Comparison of ENCODE assay signal across 8 cellular contexts in genomic region chr2:20050104-20050711, GRCh38. TPM values are rescaled to one million over a fixed set of nuclear protein-coding genes. Genes with fewer than 3 reads are reported as not detected.
A peak's percentile ranks its signal among the peaks of the same experiment; 100 is the strongest.
DNase-seq lines count a peak whose midpoint lies in the region; ATAC-seq and TF ChIP-seq lines count a peak whose summit lies in the region.

No MANE protein-coding gene starts in this region.

- H3K9me3 ChIP-seq in DND-41 (ENCODE audit: insufficient read depth, low read length, severe bottlenecking) (no peaks in the 10 kb centered on the region), T-helper 17 cell (ENCODE audit: control insufficient read depth, low read length, poor library complexity, severe bottlenecking) (no peaks in the 10 kb centered on the region), endodermal cell (ENCODE audit: control insufficient read depth, low read length) (no peaks in the 10 kb centered on the region), neuronal stem cell (replicated peaks in 1 of 2; ENCODE audit: control insufficient read depth in 2 of 2, insufficient read depth in 1 of 2, low read depth in 1 of 2, low read length in 2 of 2) (no peaks in the 10 kb centered on the region)

- no peak overlapping the region for H3K27ac Mint-ChIP-seq in T-helper 17 cell
- no peak overlapping the region for H3K27ac Mint-ChIP-seq in endodermal cell

- no peak overlapping the region for H3K23ac ChIP-seq in neuronal stem cell (ENCODE audit: low read depth, low read length, poor library complexity)

- H3K27me3 ChIP-seq in DND-41 (ENCODE audit: insufficient read depth, low read length, poor library complexity) (peaks cover 3% of the 10 kb centered on the region), endodermal cell (ENCODE audit: control insufficient read depth, insufficient read depth, low read length, poor library complexity, severe bottlenecking) (no peaks in the 10 kb centered on the region), neuronal stem cell (ENCODE audit: control insufficient read depth in 3 of 3, insufficient read depth in 3 of 3, low read depth in 1 of 3, low read length in 3 of 3) (no peaks in the 10 kb centered on the region)

- H3K9ac ChIP-seq in DND-41 (ENCODE audit: low read depth, low read length) (peak overlapping the region; percentile 68), endodermal cell (ENCODE audit: extremely low read depth, low read length, poor library complexity, severe bottlenecking) (peak overlapping the region; percentile 89), neuronal stem cell (ENCODE audit: low read depth, low read length, poor library complexity) (peak overlapping the region; percentile 5)

- H3K27ac ChIP-seq in DND-41 (ENCODE audit: low read length) (peak overlapping the region; percentile 87), endodermal cell (ENCODE audit: low read depth, low read length) (peak overlapping the region; percentile 81), neuronal stem cell (replicated peaks; ENCODE audit: low read length) (no peak overlapping the region)

- H2BK5ac ChIP-seq in neuronal stem cell (ENCODE audit: low read length), result no peak overlapping the region

- peak overlapping the region; percentile 71 for H3K4me2 ChIP-seq in DND-41 (ENCODE audit: insufficient read depth, low read length)
- peak overlapping the region; percentile 48 for H3K4me2 ChIP-seq in neuronal stem cell (ENCODE audit: insufficient read depth, low read length, poor library complexity, severe bottlenecking)

- H2AK5ac ChIP-seq in neuronal stem cell (ENCODE audit: low read depth, low read length), result no peak overlapping the region

- TF ChIP-seq CTCF in DND-41 (IDR thresholded peaks at IDR 0.05; ENCODE audit: borderline replicate concordance, extremely low read depth, low read length, poor library complexity, severe bottlenecking) (no peak), NB4 (IDR thresholded peaks at IDR 0.05; ENCODE audit: low read depth, low read length) (no peak), endodermal cell (conservative IDR thresholded peaks at IDR 0.05) (no peak)

- H3K27me3 Mint-ChIP-seq in T-helper 17 cell (peaks cover 10% of the 10 kb centered on the region), endodermal cell (ENCODE audit: insufficient read depth) (peaks cover 2% of the 10 kb centered on the region)

- H4K91ac ChIP-seq in neuronal stem cell (ENCODE audit: low read depth, low read length, poor library complexity), result no peak overlapping the region

- H3K4me1 ChIP-seq in DND-41 (ENCODE audit: insufficient read depth, low read length) (peaks cover 38% of the 10 kb centered on the region), endodermal cell (ENCODE audit: control insufficient read depth, insufficient read depth, low read length) (no peaks in the 10 kb centered on the region), neuronal stem cell (ENCODE audit: control insufficient read depth in 2 of 2, insufficient read depth in 1 of 2, low read depth in 1 of 2, low read length in 2 of 2) (peaks cover 4 to 11% of the 10 kb centered on the region in 2 donors)

- H2BK120ac ChIP-seq in neuronal stem cell (ENCODE audit: low read depth, low read length), result no peak overlapping the region

- 0 to 2% methylated on average over 3 to 11 of the region's 11 CpGs for WGBS in endodermal cell (ENCODE audit: insufficient coverage in 1 of 2, insufficient read length in 1 of 2), 2 experiments
- no CpG with 5 or more reads among the region's 11 CpGs for WGBS in neuronal stem cell (ENCODE audit: extremely low coverage in 2 of 2, insufficient read length in 2 of 2, insufficient replicate concordance in 1 of 2), 2 donors

- H2AFZ ChIP-seq in DND-41 (ENCODE audit: low read depth, low read length) (peak overlapping the region; percentile 77), neuronal stem cell (ENCODE audit: low read length) (peak overlapping the region; percentile 3)

- peaks cover 31% of the 10 kb centered on the region for H3K4me1 Mint-ChIP-seq in T-helper 17 cell
- H3K4me1 Mint-ChIP-seq in endodermal cell, result peaks cover 26% of the 10 kb centered on the region

- H3K14ac ChIP-seq in neuronal stem cell (ENCODE audit: low read length), result no peak overlapping the region

- H4K20me1 ChIP-seq in DND-41 (ENCODE audit: insufficient read depth, low read length), result peaks cover 19% of the 10 kb centered on the region; the same call in 1 of the 2 replicates

- peaks cover 58% of the 10 kb centered on the region for H3K79me2 ChIP-seq in DND-41 (ENCODE audit: insufficient read depth, low read length)

- no peak overlapping the region for H2BK15ac ChIP-seq in neuronal stem cell (ENCODE audit: low read length)

- H3K36me3 ChIP-seq in DND-41 (ENCODE audit: insufficient read depth, low read length) (no peaks in the 10 kb centered on the region), endodermal cell (ENCODE audit: control insufficient read depth, insufficient read depth, low read length) (no peaks in the 10 kb centered on the region), neuronal stem cell (replicated peaks in 1 of 2; ENCODE audit: control insufficient read depth in 2 of 2, insufficient read depth in 2 of 2, low read length in 2 of 2) (peaks cover 0 to 22% of the 10 kb centered on the region in 2 donors)

- peaks cover 2% of the 10 kb centered on the region for H3K79me1 ChIP-seq in neuronal stem cell (ENCODE audit: low read depth, low read length)

- H3K4me3 ChIP-seq in DND-41 (ENCODE audit: low read depth in 1 of 2, low read length in 2 of 2) (peak overlapping the region; percentile 79 to 85), NB4 (ENCODE audit: low read depth, low read length) (peak overlapping the region; percentile 95), endodermal cell (ENCODE audit: low read length) (peak overlapping the region; percentile 97), neuronal stem cell (ENCODE audit: low read length in 2 of 2) (peak overlapping the region; percentile 63 to 90)

- DNase-seq in DND-41 (peak; percentile 8), NB4 (ENCODE audit: low read depth) (peak; percentile 82), T-helper 17 cell (no peak), endodermal cell (no peak), neuronal stem cell (ENCODE audit: low spot score) (no peak), DMS53 (lab: John Stamatoyannopoulos, UW) (no peak), HuH-7 (ENCODE audit: low spot score) (no peak)

- H3K4me3 Mint-ChIP-seq in T-helper 17 cell (no peak overlapping the region), endodermal cell (no peak overlapping the region)

- TF ChIP-seq POLR2A in NB4 (IDR thresholded peaks at IDR 0.05; ENCODE audit: extremely low read depth, insufficient read length), result no peak

- no peak overlapping the region for H3K18ac ChIP-seq in neuronal stem cell (ENCODE audit: low read length)

- H3K9me3 Mint-ChIP-seq in endodermal cell, result no peaks in the 10 kb centered on the region

- no peak for ATAC-seq in DND-41 (ENCODE audit: insufficient read depth, low read depth)
- ATAC-seq in GM21529 (IDR thresholded peaks at IDR 0.05; ENCODE audit: unreplicated experiment), result peak; percentile 29
- peak; percentile 23 for ATAC-seq in T-helper 17 cell

- H3K4ac ChIP-seq in neuronal stem cell (ENCODE audit: low read length), result no peak overlapping the region

- H4K8ac ChIP-seq in neuronal stem cell (ENCODE audit: low read depth, low read length), result no peak overlapping the region

- H3K36me3 Mint-ChIP-seq in T-helper 17 cell (ENCODE audit: low read depth) (no peaks in the 10 kb centered on the region), endodermal cell (ENCODE audit: low read depth) (peaks cover 3% of the 10 kb centered on the region)

- no peak overlapping the region for H2BK12ac ChIP-seq in neuronal stem cell (ENCODE audit: low read length)

RNA-seq across cellular contexts. Expression of gene LAPTM4A, which starts 1.2 kb away (rescaled TPM):
- total RNA-seq in T-helper 17 cell (10 to 100 TPM; 44.3 to 46.0 TPM), endodermal cell (100 to 1,000 TPM; 285 to 291 TPM)
- 225 TPM for polyA plus RNA-seq in endodermal cell (2013, experiment 1 of 2)
- polyA plus RNA-seq in endodermal cell (2013, experiment 2 of 2), result 221 TPM
- 262 TPM for polyA plus RNA-seq in neuronal stem cell (2013, experiment 1 of 2)
- polyA plus RNA-seq in neuronal stem cell (2013, experiment 2 of 2), result 267 TPM

RNA-seq across cellular contexts. Expression of gene MATN3, which starts 37.7 kb away (rescaled TPM):
- total RNA-seq in T-helper 17 cell (not detected), endodermal cell (10 to 100 TPM; 38.5 to 44.7 TPM)
- polyA plus RNA-seq in endodermal cell (2013, experiment 1 of 2), result 16.7 TPM
- polyA plus RNA-seq in endodermal cell (2013, experiment 2 of 2), result 24.1 TPM
- 1.2 TPM for polyA plus RNA-seq in neuronal stem cell (2013, experiment 1 of 2)
- 1.3 TPM for polyA plus RNA-seq in neuronal stem cell (2013, experiment 2 of 2)

Comparison
In these comparisons a context has a peak if more than half of its experiments do, and no peak if none do; other contexts are left out.
1. DNase-seq: peak in DND-41 (single experiment) and NB4 (single experiment); none in T-helper 17 cell (0 of 3), endodermal cell (single experiment), neuronal stem cell (single experiment), DMS53 (single experiment) and HuH-7 (single experiment).
2. H3K9ac ChIP-seq: peak in every context shown above with its lines; median percentile 89 in endodermal cell; 68 in DND-41; 5 in neuronal stem cell.
3. RNA of gene LAPTM4A, which starts 1.2 kb away (total RNA-seq): 285 to 291 TPM in endodermal cell; 44.3 to 46.0 TPM in T-helper 17 cell; every median in the first group is over 4 times any median in the second.
4. RNA of gene MATN3, which starts 37.7 kb away (total RNA-seq): 38.5 to 44.7 TPM in endodermal cell; not detected in T-helper 17 cell; every median in the first group is over 10 times any median in the second.
5. Peak in every context shown above with its lines, with median percentiles within 50 percentile points of each other: H3K4me3 ChIP-seq.